In genomic region chr19:44611812-44612295, GRCh38 we compare ENCODE assay signal across 1 cellular context.
TF ChIP-seq lines count a peak whose summit lies in the region.

No MANE protein-coding gene starts in this region.

TF ChIP-seq in HepG2, 621 proteins besides CTCF, POLR2A, EP300 and RAD21 (continued from another document and continues in another):
- TF ChIP-seq, protein P1, sequence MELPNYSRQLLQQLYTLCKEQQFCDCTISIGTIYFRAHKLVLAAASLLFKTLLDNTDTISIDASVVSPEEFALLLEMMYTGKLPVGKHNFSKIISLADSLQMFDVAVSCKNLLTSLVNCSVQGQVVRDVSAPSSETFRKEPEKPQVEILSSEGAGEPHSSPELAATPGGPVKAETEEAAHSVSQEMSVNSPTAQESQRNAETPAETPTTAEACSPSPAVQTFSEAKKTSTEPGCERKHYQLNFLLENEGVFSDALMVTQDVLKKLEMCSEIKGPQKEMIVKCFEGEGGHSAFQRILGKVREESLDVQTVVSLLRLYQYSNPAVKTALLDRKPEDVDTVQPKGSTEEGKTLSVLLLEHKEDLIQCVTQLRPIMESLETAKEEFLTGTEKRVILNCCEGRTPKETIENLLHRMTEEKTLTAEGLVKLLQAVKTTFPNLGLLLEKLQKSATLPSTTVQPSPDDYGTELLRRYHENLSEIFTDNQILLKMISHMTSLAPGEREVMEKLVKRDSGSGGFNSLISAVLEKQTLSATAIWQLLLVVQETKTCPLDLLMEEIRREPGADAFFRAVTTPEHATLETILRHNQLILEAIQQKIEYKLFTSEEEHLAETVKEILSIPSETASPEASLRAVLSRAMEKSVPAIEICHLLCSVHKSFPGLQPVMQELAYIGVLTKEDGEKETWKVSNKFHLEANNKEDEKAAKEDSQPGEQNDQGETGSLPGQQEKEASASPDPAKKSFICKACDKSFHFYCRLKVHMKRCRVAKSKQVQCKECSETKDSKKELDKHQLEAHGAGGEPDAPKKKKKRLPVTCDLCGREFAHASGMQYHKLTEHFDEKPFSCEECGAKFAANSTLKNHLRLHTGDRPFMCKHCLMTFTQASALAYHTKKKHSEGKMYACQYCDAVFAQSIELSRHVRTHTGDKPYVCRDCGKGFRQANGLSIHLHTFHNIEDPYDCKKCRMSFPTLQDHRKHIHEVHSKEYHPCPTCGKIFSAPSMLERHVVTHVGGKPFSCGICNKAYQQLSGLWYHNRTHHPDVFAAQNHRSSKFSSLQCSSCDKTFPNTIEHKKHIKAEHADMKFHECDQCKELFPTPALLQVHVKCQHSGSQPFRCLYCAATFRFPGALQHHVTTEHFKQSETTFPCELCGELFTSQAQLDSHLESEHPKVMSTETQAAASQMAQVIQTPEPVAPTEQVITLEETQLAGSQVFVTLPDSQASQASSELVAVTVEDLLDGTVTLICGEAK (IDR thresholded peaks at IDR 0.05) = no peak
- TF ChIP-seq, protein P1 (CRISPR knock-in tag; IDR thresholded peaks at IDR 0.05) = no peak
- TF ChIP-seq ZNF513 (CRISPR knock-in tag; conservative IDR thresholded peaks at IDR 0.05) = no peak
- TF ChIP-seq ZNF724P (CRISPR knock-in tag; IDR thresholded peaks at IDR 0.05; ENCODE audit: borderline replicate concordance) = no peak
- peak; percentile 85 for TF ChIP-seq MIXL1 (CRISPR knock-in tag; IDR thresholded peaks at IDR 0.05)
- TF ChIP-seq KLF16 (CRISPR knock-in tag; IDR thresholded peaks at IDR 0.05) = peak in 1 of 2 experiments; percentile 56; a peak in 1 of 4 replicates
- TF ChIP-seq ZNF317 (CRISPR knock-in tag; IDR thresholded peaks at IDR 0.05) = no peak
- no peak for TF ChIP-seq ZSCAN9 (CRISPR knock-in tag; IDR thresholded peaks at IDR 0.05; ENCODE audit: borderline replicate concordance)
- TF ChIP-seq, protein P2, sequence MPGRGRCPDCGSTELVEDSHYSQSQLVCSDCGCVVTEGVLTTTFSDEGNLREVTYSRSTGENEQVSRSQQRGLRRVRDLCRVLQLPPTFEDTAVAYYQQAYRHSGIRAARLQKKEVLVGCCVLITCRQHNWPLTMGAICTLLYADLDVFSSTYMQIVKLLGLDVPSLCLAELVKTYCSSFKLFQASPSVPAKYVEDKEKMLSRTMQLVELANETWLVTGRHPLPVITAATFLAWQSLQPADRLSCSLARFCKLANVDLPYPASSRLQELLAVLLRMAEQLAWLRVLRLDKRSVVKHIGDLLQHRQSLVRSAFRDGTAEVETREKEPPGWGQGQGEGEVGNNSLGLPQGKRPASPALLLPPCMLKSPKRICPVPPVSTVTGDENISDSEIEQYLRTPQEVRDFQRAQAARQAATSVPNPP (CRISPR knock-in tag; IDR thresholded peaks at IDR 0.05) = no peak
- TF ChIP-seq, protein P3, sequence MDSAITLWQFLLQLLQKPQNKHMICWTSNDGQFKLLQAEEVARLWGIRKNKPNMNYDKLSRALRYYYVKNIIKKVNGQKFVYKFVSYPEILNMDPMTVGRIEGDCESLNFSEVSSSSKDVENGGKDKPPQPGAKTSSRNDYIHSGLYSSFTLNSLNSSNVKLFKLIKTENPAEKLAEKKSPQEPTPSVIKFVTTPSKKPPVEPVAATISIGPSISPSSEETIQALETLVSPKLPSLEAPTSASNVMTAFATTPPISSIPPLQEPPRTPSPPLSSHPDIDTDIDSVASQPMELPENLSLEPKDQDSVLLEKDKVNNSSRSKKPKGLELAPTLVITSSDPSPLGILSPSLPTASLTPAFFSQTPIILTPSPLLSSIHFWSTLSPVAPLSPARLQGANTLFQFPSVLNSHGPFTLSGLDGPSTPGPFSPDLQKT (CRISPR knock-in tag; IDR thresholded peaks at IDR 0.05; ENCODE audit: borderline replicate concordance) = no peak
- TF ChIP-seq CBX2 (IDR thresholded peaks at IDR 0.05; ENCODE audit: low read depth, low read length) = no peak
- no peak for TF ChIP-seq CBX2 (CRISPR knock-in tag; IDR thresholded peaks at IDR 0.05; ENCODE audit: low read depth)
- TF ChIP-seq PAWR (CRISPR knock-in tag; IDR thresholded peaks at IDR 0.05; ENCODE audit: borderline replicate concordance) = no peak
- TF ChIP-seq ZFP36L2 (CRISPR knock-in tag; IDR thresholded peaks at IDR 0.05) = no peak
- TF ChIP-seq TCF7L2 (IDR thresholded peaks at IDR 0.05; ENCODE audit: low read depth, low read length) = no peak
- TF ChIP-seq ZNF547 (CRISPR knock-in tag; IDR thresholded peaks at IDR 0.05) = no peak
- TF ChIP-seq U2AF1 (optimal IDR thresholded peaks at IDR 0.05; ENCODE audit: low read depth, low read length) = no peak
- no peak for TF ChIP-seq GPN1 (CRISPR knock-in tag; IDR thresholded peaks at IDR 0.05; ENCODE audit: borderline replicate concordance)
- TF ChIP-seq, protein P4, sequence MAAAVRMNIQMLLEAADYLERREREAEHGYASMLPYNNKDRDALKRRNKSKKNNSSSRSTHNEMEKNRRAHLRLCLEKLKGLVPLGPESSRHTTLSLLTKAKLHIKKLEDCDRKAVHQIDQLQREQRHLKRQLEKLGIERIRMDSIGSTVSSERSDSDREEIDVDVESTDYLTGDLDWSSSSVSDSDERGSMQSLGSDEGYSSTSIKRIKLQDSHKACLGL (CRISPR knock-in tag; IDR thresholded peaks at IDR 0.05) = no peak
- TF ChIP-seq ZKSCAN5 (CRISPR knock-in tag; IDR thresholded peaks at IDR 0.05) = no peak
- TF ChIP-seq, protein P5, sequence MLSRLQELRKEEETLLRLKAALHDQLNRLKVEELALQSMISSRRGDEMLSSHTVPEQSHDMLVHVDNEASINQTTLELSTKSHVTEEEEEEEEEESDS (CRISPR knock-in tag; IDR thresholded peaks at IDR 0.05; ENCODE audit: borderline replicate concordance) = no peak
- TF ChIP-seq ZNF629 (CRISPR knock-in tag; conservative IDR thresholded peaks at IDR 0.05) = no peak
- no peak for TF ChIP-seq ZNF709 (CRISPR knock-in tag; IDR thresholded peaks at IDR 0.05)
- no peak for TF ChIP-seq ZNF549 (CRISPR knock-in tag; IDR thresholded peaks at IDR 0.05)
- TF ChIP-seq IKZF1 (IDR thresholded peaks at IDR 0.05) = no peak
- TF ChIP-seq NFE2L2 (IDR thresholded peaks at IDR 0.05; ENCODE audit: low read length) = no peak
- TF ChIP-seq ZNF839 (CRISPR knock-in tag; IDR thresholded peaks at IDR 0.05; ENCODE audit: borderline replicate concordance) = no peak
- no peak for TF ChIP-seq ZNF720 (CRISPR knock-in tag; IDR thresholded peaks at IDR 0.05)
- TF ChIP-seq REPIN1 (CRISPR knock-in tag; IDR thresholded peaks at IDR 0.05; ENCODE audit: borderline replicate concordance, low read depth) = no peak
- TF ChIP-seq, protein P6, sequence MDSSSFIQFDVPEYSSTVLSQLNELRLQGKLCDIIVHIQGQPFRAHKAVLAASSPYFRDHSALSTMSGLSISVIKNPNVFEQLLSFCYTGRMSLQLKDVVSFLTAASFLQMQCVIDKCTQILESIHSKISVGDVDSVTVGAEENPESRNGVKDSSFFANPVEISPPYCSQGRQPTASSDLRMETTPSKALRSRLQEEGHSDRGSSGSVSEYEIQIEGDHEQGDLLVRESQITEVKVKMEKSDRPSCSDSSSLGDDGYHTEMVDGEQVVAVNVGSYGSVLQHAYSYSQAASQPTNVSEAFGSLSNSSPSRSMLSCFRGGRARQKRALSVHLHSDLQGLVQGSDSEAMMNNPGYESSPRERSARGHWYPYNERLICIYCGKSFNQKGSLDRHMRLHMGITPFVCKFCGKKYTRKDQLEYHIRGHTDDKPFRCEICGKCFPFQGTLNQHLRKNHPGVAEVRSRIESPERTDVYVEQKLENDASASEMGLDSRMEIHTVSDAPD (CRISPR knock-in tag; IDR thresholded peaks at IDR 0.05) = no peak
- TF ChIP-seq, protein P7, sequence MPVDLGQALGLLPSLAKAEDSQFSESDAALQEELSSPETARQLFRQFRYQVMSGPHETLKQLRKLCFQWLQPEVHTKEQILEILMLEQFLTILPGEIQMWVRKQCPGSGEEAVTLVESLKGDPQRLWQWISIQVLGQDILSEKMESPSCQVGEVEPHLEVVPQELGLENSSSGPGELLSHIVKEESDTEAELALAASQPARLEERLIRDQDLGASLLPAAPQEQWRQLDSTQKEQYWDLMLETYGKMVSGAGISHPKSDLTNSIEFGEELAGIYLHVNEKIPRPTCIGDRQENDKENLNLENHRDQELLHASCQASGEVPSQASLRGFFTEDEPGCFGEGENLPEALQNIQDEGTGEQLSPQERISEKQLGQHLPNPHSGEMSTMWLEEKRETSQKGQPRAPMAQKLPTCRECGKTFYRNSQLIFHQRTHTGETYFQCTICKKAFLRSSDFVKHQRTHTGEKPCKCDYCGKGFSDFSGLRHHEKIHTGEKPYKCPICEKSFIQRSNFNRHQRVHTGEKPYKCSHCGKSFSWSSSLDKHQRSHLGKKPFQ (CRISPR knock-in tag; IDR thresholded peaks at IDR 0.05; ENCODE audit: insufficient replicate concordance) = no peak
- TF ChIP-seq WIZ (CRISPR knock-in tag; IDR thresholded peaks at IDR 0.05) = no peak
- TF ChIP-seq NFYC (CRISPR knock-in tag; IDR thresholded peaks at IDR 0.05) = no peak
- no peak for TF ChIP-seq ATF4 (CRISPR knock-in tag; IDR thresholded peaks at IDR 0.05)
- TF ChIP-seq ZNF652 (CRISPR knock-in tag; IDR thresholded peaks at IDR 0.05; ENCODE audit: borderline replicate concordance, low read depth) = 0 out of 2 replicates have a peak, but pooled peaks have one; percentile 5
- no peak for TF ChIP-seq SETDB1 (CRISPR knock-in tag; IDR thresholded peaks at IDR 0.05; ENCODE audit: borderline replicate concordance)
- no peak for TF ChIP-seq ZNF235 (CRISPR knock-in tag; IDR thresholded peaks at IDR 0.05; ENCODE audit: borderline replicate concordance)
- TF ChIP-seq, protein P8, sequence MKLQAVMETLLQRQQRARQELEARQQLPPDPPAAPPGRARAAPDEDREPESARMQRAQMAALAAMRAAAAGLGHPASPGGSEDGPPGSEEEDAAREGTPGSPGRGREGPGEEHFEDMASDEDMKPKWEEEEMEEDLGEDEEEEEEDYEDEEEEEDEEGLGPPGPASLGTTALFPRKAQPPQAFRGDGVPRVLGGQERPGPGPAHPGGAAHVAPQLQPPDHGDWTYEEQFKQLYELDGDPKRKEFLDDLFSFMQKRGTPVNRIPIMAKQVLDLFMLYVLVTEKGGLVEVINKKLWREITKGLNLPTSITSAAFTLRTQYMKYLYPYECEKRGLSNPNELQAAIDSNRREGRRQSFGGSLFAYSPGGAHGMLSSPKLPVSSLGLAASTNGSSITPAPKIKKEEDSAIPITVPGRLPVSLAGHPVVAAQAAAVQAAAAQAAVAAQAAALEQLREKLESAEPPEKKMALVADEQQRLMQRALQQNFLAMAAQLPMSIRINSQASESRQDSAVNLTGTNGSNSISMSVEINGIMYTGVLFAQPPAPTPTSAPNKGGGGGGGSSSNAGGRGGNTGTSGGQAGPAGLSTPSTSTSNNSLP (IDR thresholded peaks at IDR 0.05; ENCODE audit: low read depth, low read length) = peak; percentile 83
- TF ChIP-seq SP1 (IDR thresholded peaks at IDR 0.05) = no peak
- no peak for TF ChIP-seq SP1 (CRISPR knock-in tag; IDR thresholded peaks at IDR 0.05)
- no peak for TF ChIP-seq ZNF773 (CRISPR knock-in tag; IDR thresholded peaks at IDR 0.05; ENCODE audit: borderline replicate concordance)
- TF ChIP-seq JDP2 (CRISPR knock-in tag; IDR thresholded peaks at IDR 0.05; ENCODE audit: borderline replicate concordance) = no peak
- TF ChIP-seq, protein P9, sequence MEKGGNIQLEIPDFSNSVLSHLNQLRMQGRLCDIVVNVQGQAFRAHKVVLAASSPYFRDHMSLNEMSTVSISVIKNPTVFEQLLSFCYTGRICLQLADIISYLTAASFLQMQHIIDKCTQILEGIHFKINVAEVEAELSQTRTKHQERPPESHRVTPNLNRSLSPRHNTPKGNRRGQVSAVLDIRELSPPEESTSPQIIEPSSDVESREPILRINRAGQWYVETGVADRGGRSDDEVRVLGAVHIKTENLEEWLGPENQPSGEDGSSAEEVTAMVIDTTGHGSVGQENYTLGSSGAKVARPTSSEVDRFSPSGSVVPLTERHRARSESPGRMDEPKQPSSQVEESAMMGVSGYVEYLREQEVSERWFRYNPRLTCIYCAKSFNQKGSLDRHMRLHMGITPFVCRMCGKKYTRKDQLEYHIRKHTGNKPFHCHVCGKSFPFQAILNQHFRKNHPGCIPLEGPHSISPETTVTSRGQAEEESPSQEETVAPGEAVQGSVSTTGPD (CRISPR knock-in tag; IDR thresholded peaks at IDR 0.05) = no peak
- no peak for TF ChIP-seq NCOA5 (CRISPR knock-in tag; IDR thresholded peaks at IDR 0.05)
- TF ChIP-seq TBX2 (CRISPR knock-in tag; IDR thresholded peaks at IDR 0.05; ENCODE audit: borderline replicate concordance) = peak; percentile 57
